In the genomic region with DNA sequence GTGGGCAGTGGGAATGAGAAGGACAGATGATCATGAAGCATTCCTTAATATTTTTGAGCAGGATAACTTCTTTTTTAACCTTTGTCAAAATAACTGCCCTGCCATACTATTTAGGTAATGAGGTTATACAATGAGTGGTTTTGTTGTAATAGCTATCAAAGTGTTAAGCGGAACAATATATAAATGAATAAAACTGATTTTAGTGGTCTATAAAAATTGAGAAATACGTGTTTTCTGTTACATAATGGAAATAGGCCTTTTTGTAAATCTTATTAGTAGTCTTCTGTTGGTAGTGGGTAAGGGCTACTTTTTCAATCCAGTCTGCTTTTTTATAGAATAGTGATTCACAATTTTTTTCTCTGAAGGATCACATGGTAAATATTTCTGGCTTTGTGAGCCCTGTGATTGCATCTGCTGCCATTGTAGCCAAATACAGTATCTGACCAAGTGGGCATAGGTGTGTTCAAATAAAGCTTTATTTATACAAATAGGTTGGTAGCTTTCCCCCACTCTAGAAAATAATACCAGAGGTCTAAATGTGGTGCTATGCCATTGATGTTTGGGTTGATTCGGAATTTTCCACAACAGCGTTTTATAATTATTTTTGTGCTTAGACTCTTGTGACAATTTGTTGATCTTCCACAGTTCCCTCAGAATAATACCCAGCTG, we compare ENCODE assay signal across 15 cellular contexts. TPM values are rescaled to one million over a fixed set of nuclear protein-coding genes. Genes with fewer than 3 reads are reported as not detected.
A peak's percentile ranks its signal among the peaks of the same experiment; 100 is the strongest.
DNase-seq lines count a peak whose midpoint lies in the region; ATAC-seq and TF ChIP-seq lines count a peak whose summit lies in the region.
"Had no signal": no experiment of that assay in that cellular context is flagged by ENCODE, and none has a peak within 500 bp of the region (broad histone marks: within the 10 kb centered on the region; RNA-seq: fewer than 3 reads in every experiment).

No MANE protein-coding gene starts in this region.

- no peak for TF ChIP-seq CTCF in VCaP (conservative IDR thresholded peaks at IDR 0.05)
- no peak for TF ChIP-seq CTCF in type B pancreatic cell (conservative IDR thresholded peaks at IDR 0.05)
- TF ChIP-seq CTCF in GM13977 (IDR thresholded peaks at IDR 0.05; ENCODE audit: extremely low read depth, insufficient read depth, missing control alignments), result no peak

- peaks cover 12% of the 10 kb centered on the region for H3K36me3 Mint-ChIP-seq in stimulated activated naive CD8-positive, alpha-beta T cell treated with anti-CD3 and anti-CD28 coated beads, Interleukin-15, Interleukin-2, amounts not matched to agents 100 ng/mL and 50 ng/mL, for 24 hours (ENCODE audit: low read depth)
- H3K36me3 Mint-ChIP-seq in immature natural killer cell, result no peaks in the 10 kb centered on the region
- peaks cover 4% of the 10 kb centered on the region for H3K36me3 Mint-ChIP-seq in type B pancreatic cell

- no peaks in the 10 kb centered on the region for H3K9me3 Mint-ChIP-seq in stimulated activated naive CD8-positive, alpha-beta T cell treated with anti-CD3 and anti-CD28 coated beads, Interleukin-15, Interleukin-2, amounts not matched to agents 100 ng/mL and 50 ng/mL, for 24 hours
- H3K9me3 Mint-ChIP-seq in immature natural killer cell (no peaks in the 10 kb centered on the region), type B pancreatic cell (no peaks in the 10 kb centered on the region)
- H3K9me3 Mint-ChIP-seq: naive B cell had no signal

- peaks cover 71% of the 10 kb centered on the region for H3K4me1 Mint-ChIP-seq in stimulated activated naive CD8-positive, alpha-beta T cell treated with anti-CD3 and anti-CD28 coated beads, Interleukin-15, Interleukin-2, amounts not matched to agents 100 ng/mL and 50 ng/mL, for 24 hours (ENCODE audit: low read depth)
- peaks cover 67 to 90% of the 10 kb centered on the region in 2 donors for H3K4me1 Mint-ChIP-seq in immature natural killer cell
- peaks cover 41% of the 10 kb centered on the region for H3K4me1 Mint-ChIP-seq in type B pancreatic cell (ENCODE audit: unreplicated experiment)

- peak overlapping the region; percentile 96 for H3K27ac Mint-ChIP-seq in stimulated activated naive CD8-positive, alpha-beta T cell treated with anti-CD3 and anti-CD28 coated beads, Interleukin-15, Interleukin-2, amounts not matched to agents 100 ng/mL and 50 ng/mL, for 24 hours
- H3K27ac Mint-ChIP-seq in immature natural killer cell (peak overlapping the region; percentile 0 to 95 (median 66)), type B pancreatic cell (peak overlapping the region; percentile 83)

- in situ Hi-C loops in GM13977 (cut with MboI; ENCODE audit: low pct_unique_long_range_greater_than_20kb, low sequenced_read_pairs, unreplicated experiment), result loop anchor here (25.0 kb wide), 1 partner anchor 526 kb away; no protein-coding TSS in a partner anchor

- peak overlapping the region; percentile 54 for H3K4me3 Mint-ChIP-seq in stimulated activated naive CD8-positive, alpha-beta T cell treated with anti-CD3 and anti-CD28 coated beads, Interleukin-15, Interleukin-2, amounts not matched to agents 100 ng/mL and 50 ng/mL, for 24 hours
- H3K4me3 Mint-ChIP-seq in immature natural killer cell (no peak overlapping the region), type B pancreatic cell (peak overlapping the region; percentile 71)

- no peak for DNase-seq in stimulated activated naive CD8-positive, alpha-beta T cell treated with anti-CD3 and anti-CD28 coated beads, Interleukin-15, Interleukin-2, amounts not matched to agents 100 U/mL and 50 U/mL, for 24 hours
- no peak for DNase-seq in immature natural killer cell
- DNase-seq in type B pancreatic cell (ENCODE audit: extremely low spot score, unreplicated experiment), result no peak
- no peak for DNase-seq in middle frontal gyrus (ENCODE audit: extremely low spot score, low spot score)
- DNase-seq in NK-92 (lab: John Stamatoyannopoulos, UW; ENCODE audit: unreplicated experiment), result no peak
- no peak for DNase-seq in GM13977 (ENCODE audit: low spot score)
- DNase-seq: aorta; effector CD4-positive, alpha-beta T cell; kidney; naive B cell; NCI-H1930 had no signal

- H3K27me3 Mint-ChIP-seq in stimulated activated naive CD8-positive, alpha-beta T cell treated with anti-CD3 and anti-CD28 coated beads, Interleukin-15, Interleukin-2, amounts not matched to agents 100 ng/mL and 50 ng/mL, for 24 hours, result no peaks in the 10 kb centered on the region
- H3K27me3 Mint-ChIP-seq in immature natural killer cell (ENCODE audit: low read depth in 3 of 3), result peaks cover 0 to 12% (median 7%) of the 10 kb centered on the region in 3 donors
- H3K27me3 Mint-ChIP-seq in type B pancreatic cell, result no peaks in the 10 kb centered on the region
- H3K27me3 Mint-ChIP-seq: naive B cell had no signal

- peak overlapping the region; percentile 95; the same call in 1 of the 2 replicates for H3K27ac ChIP-seq in VCaP
- H3K27ac ChIP-seq: C4-2B had no signal

- ATAC-seq in stimulated activated naive CD8-positive, alpha-beta T cell treated with anti-CD3 and anti-CD28 coated beads, Interleukin-15, Interleukin-2, amounts not matched to agents 100 U/mL and 50 U/mL, for 24 hours, result no peak
- ATAC-seq: gastroesophageal sphincter had no signal

RNA-seq across cellular contexts. Expression of a gene that starts 4.3 kb away (rescaled TPM):
- 10 to 100 TPM; 42.7 to 47.4 (median 47.3) TPM for polyA plus RNA-seq in immature natural killer cell
- 35.1 and 42.5 TPM in 2 replicates for total RNA-seq in type B pancreatic cell (ENCODE audit: low replicate concordance)

Comparison
In these comparisons a context has a peak if more than half of its experiments do, and no peak if none do; other contexts are left out.
1. H3K4me3 Mint-ChIP-seq: peak in stimulated activated naive CD8-positive, alpha-beta T cell treated with anti-CD3 and anti-CD28 coated beads, Interleukin-15, Interleukin-2, amounts not matched to agents 100 ng/mL and 50 ng/mL, for 24 hours (single experiment) and type B pancreatic cell (single experiment); none in immature natural killer cell (0 of 5).
2. Peak in every context shown above with its lines, with median percentiles within 50 percentile points of each other: H3K27ac Mint-ChIP-seq.